In genomic region chr13:23848019-23848418, GRCh38 we compare ENCODE assay signal across 22 cellular contexts.
"Had no signal": no experiment of that assay in that cellular context is flagged by ENCODE, and none has a peak within 500 bp of the region (broad histone marks: within the 10 kb centered on the region; RNA-seq: fewer than 3 reads in every experiment).

No MANE protein-coding gene starts in this region.

- DNase-seq: activated CD4-positive, alpha-beta T cell treated with anti-CD3 and anti-CD28 coated beads, Interleukin-2, amount 10 ng/mL, durations not matched to agents 7 days and 5 days; activated CD8-positive, alpha-beta memory T cell treated with anti-CD3 and anti-CD28 coated beads, Interleukin-2, amount 50 U/mL, for 4 hours; activated effector memory CD4-positive, alpha-beta T cell treated with Interleukin-2 at 50 U/mL for 16 hours; activated naive CD4-positive, alpha-beta T cell treated with anti-CD3 and anti-CD28 coated beads, Interleukin-2, amount 10 ng/mL, durations not matched to agents 7 days and 5 days; activated naive CD8-positive, alpha-beta T cell treated with anti-CD3 and anti-CD28 coated beads, Interleukin-2, amount 50 U/mL, for 24 hours; activated T-cell treated with anti-CD3 and anti-CD28 coated beads, Interleukin-2, amount 50 U/mL, for 48 hours; anterior cingulate cortex; caudate nucleus; dorsolateral prefrontal cortex; endodermal cell; heart left ventricle; kidney glomerular epithelial cell; left ventricle myocardium inferior; mucosa of descending colon; psoas muscle; right cardiac atrium; stimulated activated CD4-positive, alpha-beta T cell treated with anti-CD3 and anti-CD28 coated beads, Interleukin-2, amount 100 ng/mL, for 24 hours; stomach; trophoblast cell had no signal

- H3K27ac ChIP-seq: dorsolateral prefrontal cortex, epithelial cell of prostate, gastroesophageal sphincter, heart left ventricle, left ventricle myocardium inferior, neural progenitor cell, psoas muscle, stomach had no signal

- H3K4me2 ChIP-seq: neural progenitor cell had no signal

- H3K4me1 ChIP-seq: heart left ventricle, psoas muscle had no signal

- H3K27me3 ChIP-seq: dorsolateral prefrontal cortex, gastroesophageal sphincter, heart left ventricle, neural progenitor cell, stomach had no signal

- H3K4me3 ChIP-seq: dorsolateral prefrontal cortex, gastroesophageal sphincter, heart left ventricle, left ventricle myocardium inferior, mucosa of descending colon, neural progenitor cell, psoas muscle, stomach had no signal

- H3K9ac ChIP-seq: neural progenitor cell had no signal

- H3K36me3 ChIP-seq: left ventricle myocardium inferior, neural progenitor cell had no signal

- H3K9me3 ChIP-seq: gastroesophageal sphincter, heart left ventricle, left ventricle myocardium inferior, mucosa of descending colon, psoas muscle, stomach had no signal
